Comparison of ENCODE assay signal across 25 cellular contexts in the genomic region with DNA sequence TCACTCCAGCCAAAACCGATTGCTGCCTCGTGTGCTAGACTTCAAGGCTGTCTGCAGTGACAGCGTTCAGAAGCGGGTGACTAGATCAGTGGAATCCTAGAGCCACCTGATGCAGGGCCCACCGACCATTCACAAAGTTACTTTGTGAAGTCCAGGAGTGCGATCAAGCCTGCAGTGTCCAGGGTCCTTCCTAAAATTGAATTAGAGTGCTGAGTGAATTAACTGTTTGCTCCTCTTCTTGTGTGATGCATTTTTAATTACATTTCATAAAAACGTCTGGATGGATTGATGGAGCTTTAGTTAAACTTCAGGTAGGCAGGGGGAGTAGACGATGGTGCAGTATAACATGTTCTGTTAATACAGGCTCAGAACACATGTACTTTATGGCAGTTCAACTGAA. TPM values are rescaled to one million over a fixed set of nuclear protein-coding genes. Genes with fewer than 3 reads are reported as not detected.
"Had no signal": no experiment of that assay in that cellular context is flagged by ENCODE, and none has a peak within 500 bp of the region (broad histone marks: within the 10 kb centered on the region; RNA-seq: fewer than 3 reads in every experiment).

No MANE protein-coding gene starts in this region.

- H3K4me1 Mint-ChIP-seq: activated B cell treated with CpG ODN at 0.5 μM for 24 hours had no signal

- DNase-seq: activated B cell treated with CpG ODN at 0.5 μM for 24 hours; activated CD4-positive, alpha-beta memory T cell treated with anti-CD3 and anti-CD28 coated beads for 36 hours; activated CD4-positive, alpha-beta T cell treated with anti-CD3 and anti-CD28 coated beads for 1 hour; activated CD4-positive, alpha-beta T cell treated with anti-CD3 and anti-CD28 coated beads, Interleukin-2, amount 10 ng/mL, durations not matched to agents 24 days and 14 days; activated effector memory CD4-positive, alpha-beta T cell treated with Interleukin-2 at 50 U/mL for 16 hours; activated naive CD4-positive, alpha-beta T cell; activated T-cell treated with anti-CD3 and anti-CD28 coated beads for 4 hours; aorta; Karpas-422; MM.1S; NCI-H1105; NCI-H1436; NCI-H187; NCI-H2081; NCI-H446 treated with DMSO at 0.1 percent for 48 hours; NCI-H524 treated with DMSO at 0.1 percent for 48 hours; NCI-H748 treated with DMSO at 0.1 percent for 48 hours; SIG-M5 had no signal

- H3K27me3 Mint-ChIP-seq: activated B cell treated with CpG ODN at 0.5 μM for 24 hours; activated CD4-positive, alpha-beta memory T cell treated with anti-CD3 and anti-CD28 coated beads for 36 hours; activated CD4-positive, alpha-beta T cell treated with anti-CD3 and anti-CD28 coated beads, Interleukin-2, amount 10 ng/mL, durations not matched to agents 24 days and 14 days; activated naive CD4-positive, alpha-beta T cell treated with anti-CD3 and anti-CD28 coated beads, Interleukin-2, amount 50 U/mL, for 24 hours had no signal

- H3K9me3 Mint-ChIP-seq: activated B cell treated with CpG ODN at 0.5 μM for 24 hours; activated CD4-positive, alpha-beta memory T cell treated with anti-CD3 and anti-CD28 coated beads for 36 hours; activated CD4-positive, alpha-beta T cell treated with anti-CD3 and anti-CD28 coated beads, Interleukin-2, amount 10 ng/mL, durations not matched to agents 24 days and 14 days; activated naive CD4-positive, alpha-beta T cell treated with anti-CD3 and anti-CD28 coated beads, Interleukin-2, amount 50 U/mL, for 24 hours; T-helper 1 cell treated with Interleukin-12 subunit alpha and Interleukin-12 subunit beta and Interleukin-4 antibody, amounts not matched to agents 30 μg/mL and 1 μg/mL, for 36 hours had no signal

- H3K4me3 ChIP-seq: K562, SK-N-MC had no signal

- H3K4me3 Mint-ChIP-seq: activated B cell treated with CpG ODN at 0.5 μM for 24 hours; activated CD4-positive, alpha-beta memory T cell treated with anti-CD3 and anti-CD28 coated beads for 36 hours; activated CD4-positive, alpha-beta T cell treated with anti-CD3 and anti-CD28 coated beads, Interleukin-2, amount 10 ng/mL, durations not matched to agents 24 days and 14 days; activated naive CD4-positive, alpha-beta T cell treated with anti-CD3 and anti-CD28 coated beads, Interleukin-2, amount 50 U/mL, for 24 hours; T-helper 1 cell treated with Interleukin-12 subunit alpha and Interleukin-12 subunit beta and Interleukin-4 antibody, amounts not matched to agents 30 μg/mL and 1 μg/mL, for 36 hours had no signal

- H3K27ac ChIP-seq: SK-N-MC had no signal

- H3K36me3 Mint-ChIP-seq: activated CD4-positive, alpha-beta memory T cell treated with anti-CD3 and anti-CD28 coated beads for 36 hours; activated naive CD4-positive, alpha-beta T cell treated with anti-CD3 and anti-CD28 coated beads, Interleukin-2, amount 50 U/mL, for 24 hours had no signal

- H3K27ac Mint-ChIP-seq: activated B cell treated with CpG ODN at 0.5 μM for 24 hours; activated CD4-positive, alpha-beta memory T cell treated with anti-CD3 and anti-CD28 coated beads for 36 hours; T-helper 1 cell treated with Interleukin-12 subunit alpha and Interleukin-12 subunit beta and Interleukin-4 antibody, amounts not matched to agents 30 μg/mL and 1 μg/mL, for 36 hours had no signal

- ATAC-seq: K562 had no signal

RNA-seq across cellular contexts. Expression of a gene that starts 13.8 kb away (rescaled TPM):
- total RNA-seq: activated B cell treated with CpG ODN at 0.5 μM for 24 hours; activated CD4-positive, alpha-beta memory T cell treated with anti-CD3 and anti-CD28 coated beads for 36 hours; activated CD4-positive, alpha-beta T cell treated with anti-CD3 and anti-CD28 coated beads, Interleukin-2, amount 10 ng/mL, durations not matched to agents 24 days and 14 days; activated CD8-positive, alpha-beta memory T cell treated with anti-CD3 and anti-CD28 coated beads for 36 hours; aorta; K562; OCI-LY7; RPMI7951 had no signal
- polyA plus RNA-seq: K562 had no signal

RNA-seq across cellular contexts. Expression of a gene that starts 54.7 kb away (rescaled TPM):
- total RNA-seq: OCI-LY7 had no signal
